In genomic region chr16:57169327-57169726, GRCh38 we compare ENCODE assay signal across 19 cellular contexts. TPM values are rescaled to one million over a fixed set of nuclear protein-coding genes. Genes with fewer than 3 reads are reported as not detected.
DNase-seq lines count a peak whose midpoint lies in the region; ATAC-seq and FAIRE-seq lines count a peak whose summit lies in the region.
"Had no signal": no experiment of that assay in that cellular context is flagged by ENCODE, and none has a peak within 500 bp of the region (broad histone marks: within the 10 kb centered on the region; RNA-seq: fewer than 3 reads in every experiment).

No MANE protein-coding gene starts in this region.

- no peak overlapping the region for H3K9ac ChIP-seq in trophoblast cell (ENCODE audit: low read length)

- H3K14ac ChIP-seq in trophoblast cell (ENCODE audit: low read length): no peak overlapping the region

- H3K27me3 ChIP-seq in layer of hippocampus (ENCODE audit: control insufficient read depth, insufficient read depth, low read length) (no peaks in the 10 kb centered on the region), trophoblast cell (ENCODE audit: insufficient read depth, low read length) (no peaks in the 10 kb centered on the region)

- H4K8ac ChIP-seq in trophoblast cell (ENCODE audit: low read depth, low read length): no peak overlapping the region

- no peak overlapping the region for H3K18ac ChIP-seq in trophoblast cell (ENCODE audit: low read length)

- no peak for ATAC-seq in GM19351 (IDR thresholded peaks at IDR 0.05; ENCODE audit: unreplicated experiment)
- no peak for ATAC-seq in stimulated activated naive B cell treated with anti-CD40 and anti-IgM and Interleukin-4, amounts not matched to agents 10 μg/mL and 1 μg/mL and 100 μg/mL, for 72 hours (replicated peaks)
- no peak for ATAC-seq in T-cell (replicated peaks in 1 of 4)

- no peak overlapping the region for H2BK12ac ChIP-seq in trophoblast cell (ENCODE audit: low read length)

- no peak overlapping the region for H2AFZ ChIP-seq in trophoblast cell (ENCODE audit: insufficient read depth, low read length, poor library complexity)

- no peak overlapping the region for H3K4me2 ChIP-seq in trophoblast cell (ENCODE audit: low read length)

- H3K36me3 ChIP-seq in trophoblast cell (ENCODE audit: control insufficient read depth in 1 of 2, insufficient read depth in 2 of 2, low read length in 2 of 2): peaks cover 25 to 39% of the 10 kb centered on the region in 2 experiments

- H3K4me3 Mint-ChIP-seq in stimulated activated naive B cell treated with anti-CD40 and anti-IgM and Interleukin-4, amounts not matched to agents 10 μg/mL and 1 μg/mL and 100 μg/mL, for 72 hours: no peak overlapping the region
- H3K4me3 Mint-ChIP-seq in T-cell: no peak overlapping the region
- H3K4me3 Mint-ChIP-seq in activated naive CD8-positive, alpha-beta T cell treated with anti-CD3 and anti-CD28 coated beads for 36 hours: no peak overlapping the region
- H3K4me3 Mint-ChIP-seq: CD4-positive, alpha-beta memory T cell; H9 had no signal

- H2BK120ac ChIP-seq in trophoblast cell (ENCODE audit: insufficient read depth, low read length, poor library complexity): no peak overlapping the region

- H3K23ac ChIP-seq in trophoblast cell (ENCODE audit: low read length): no peak overlapping the region

- H3K27ac Mint-ChIP-seq in stimulated activated naive B cell treated with anti-CD40 and anti-IgM and Interleukin-4, amounts not matched to agents 10 μg/mL and 1 μg/mL and 100 μg/mL, for 72 hours: no peak overlapping the region
- H3K27ac Mint-ChIP-seq in T-cell: no peak overlapping the region
- no peak overlapping the region for H3K27ac Mint-ChIP-seq in activated naive CD8-positive, alpha-beta T cell treated with anti-CD3 and anti-CD28 coated beads for 36 hours
- H3K27ac Mint-ChIP-seq: CD4-positive, alpha-beta memory T cell; H9 had no signal

- H4K12ac ChIP-seq in trophoblast cell (ENCODE audit: low read depth, low read length): no peak overlapping the region

- CTCF ChIA-PET in T-cell (lab: Charles Lee): interaction anchor here (0.6 to 1.9 kb wide), 6 partner anchors 14 to 205 kb away, joined by 3 to 6 read pairs (median 4); partner anchors contain the start of gene CPNE2 (in 1 of the 2)

- no peaks in the 10 kb centered on the region for H3K4me1 ChIP-seq in trophoblast cell (ENCODE audit: control insufficient read depth in 1 of 2, insufficient read depth in 2 of 2, low read length in 2 of 2)

- peak; percentile 19 for FAIRE-seq in G401.6 (lab: Jason Lieb, UNC)

- POLR2A ChIA-PET in T-cell (lab: Charles Lee): interaction anchor here in 1 of 2 donors (0.6 to 1.1 kb wide), 3 partner anchors 39 to 718 kb away, joined by 3 to 15 read pairs (median 3); partner anchors contain the start of genes NUDT21 and OGFOD1

- no peak overlapping the region for H2BK5ac ChIP-seq in trophoblast cell (ENCODE audit: low read depth, low read length, poor library complexity)

- H3K79me2 ChIP-seq in trophoblast cell (ENCODE audit: control insufficient read depth, insufficient read depth, low read length, poor library complexity): no peaks in the 10 kb centered on the region

- no peak overlapping the region for H3K4ac ChIP-seq in trophoblast cell (ENCODE audit: low read depth, low read length)

- DNase-seq in caudate nucleus (lab: John Stamatoyannopoulos, UW): no peak
- DNase-seq in trophoblast cell: no peak
- DNase-seq in stimulated activated naive B cell treated with anti-CD40 and anti-IgM and Interleukin-4, amounts not matched to agents 10 μg/mL and 1 μg/mL and 100 μg/mL, for 72 hours: no peak
- no peak for DNase-seq in T-cell
- no peak for DNase-seq in activated naive CD8-positive, alpha-beta T cell treated with anti-CD3 and anti-CD28 coated beads for 36 hours
- DNase-seq: Calu3; CD4-positive, alpha-beta memory T cell; DMS53; H9; Kasumi-1; MM.1S; NCI-H1105 treated with DMSO at 0.1 percent for 48 hours; NCI-H1694 treated with DMSO at 0.1 percent for 48 hours; NCI-H345; NCI-H526 treated with DMSO at 0.1 percent for 48 hours; NK-92 treated with Interleukin-12 subunit alpha and Interleukin-12 subunit beta, amount 100 ng/mL, for 24 hours had no signal

- H4K91ac ChIP-seq in trophoblast cell (ENCODE audit: low read depth, low read length): no peak overlapping the region

- no peak overlapping the region for H3K4me3 ChIP-seq in trophoblast cell (ENCODE audit: low read depth, low read length)

- H3K27me3 Mint-ChIP-seq in stimulated activated naive B cell treated with anti-CD40 and anti-IgM and Interleukin-4, amounts not matched to agents 10 μg/mL and 1 μg/mL and 100 μg/mL, for 72 hours: no peaks in the 10 kb centered on the region
- no peaks in the 10 kb centered on the region for H3K27me3 Mint-ChIP-seq in T-cell
- H3K27me3 Mint-ChIP-seq in activated naive CD8-positive, alpha-beta T cell treated with anti-CD3 and anti-CD28 coated beads for 36 hours: no peaks in the 10 kb centered on the region
- H3K27me3 Mint-ChIP-seq: CD4-positive, alpha-beta memory T cell had no signal

- H3K4me1 Mint-ChIP-seq in stimulated activated naive B cell treated with anti-CD40 and anti-IgM and Interleukin-4, amounts not matched to agents 10 μg/mL and 1 μg/mL and 100 μg/mL, for 72 hours: peaks cover 15 to 20% of the 10 kb centered on the region in 2 donors
- H3K4me1 Mint-ChIP-seq in T-cell: peaks cover 12 to 13% (median 12%) of the 10 kb centered on the region in 3 donors
- H3K4me1 Mint-ChIP-seq in activated naive CD8-positive, alpha-beta T cell treated with anti-CD3 and anti-CD28 coated beads for 36 hours: peaks cover 10% of the 10 kb centered on the region
- H3K4me1 Mint-ChIP-seq: H9 had no signal

- H3K36me3 Mint-ChIP-seq in stimulated activated naive B cell treated with anti-CD40 and anti-IgM and Interleukin-4, amounts not matched to agents 10 μg/mL and 1 μg/mL and 100 μg/mL, for 72 hours: peaks cover 42 to 43% of the 10 kb centered on the region in 2 donors
- H3K36me3 Mint-ChIP-seq in T-cell: peaks cover 46% of the 10 kb centered on the region
- H3K36me3 Mint-ChIP-seq in activated naive CD8-positive, alpha-beta T cell treated with anti-CD3 and anti-CD28 coated beads for 36 hours: peaks cover 18% of the 10 kb centered on the region

- H3K9me3 Mint-ChIP-seq in stimulated activated naive B cell treated with anti-CD40 and anti-IgM and Interleukin-4, amounts not matched to agents 10 μg/mL and 1 μg/mL and 100 μg/mL, for 72 hours: no peaks in the 10 kb centered on the region
- no peaks in the 10 kb centered on the region for H3K9me3 Mint-ChIP-seq in T-cell
- no peaks in the 10 kb centered on the region for H3K9me3 Mint-ChIP-seq in activated naive CD8-positive, alpha-beta T cell treated with anti-CD3 and anti-CD28 coated beads for 36 hours
- H3K9me3 Mint-ChIP-seq: CD4-positive, alpha-beta memory T cell; H9 had no signal

- H3K9me3 ChIP-seq in trophoblast cell (ENCODE audit: insufficient read depth, low read depth, low read length): no peaks in the 10 kb centered on the region

- H3K27ac ChIP-seq in caudate nucleus (ENCODE audit: low read depth, low read length): peak overlapping the region; percentile 41
- H3K27ac ChIP-seq in layer of hippocampus (ENCODE audit: low read depth, low read length): peak overlapping the region; percentile 60
- peak overlapping the region; percentile 9 for H3K27ac ChIP-seq in trophoblast cell (ENCODE audit: low read depth, low read length)

- no peaks in the 10 kb centered on the region for H3K79me1 ChIP-seq in trophoblast cell (ENCODE audit: low read length)

- no peak overlapping the region for H2AK5ac ChIP-seq in trophoblast cell (ENCODE audit: low read length)

RNA-seq across cellular contexts. Expression of gene PSME3IP1, which starts 16.5 kb away (rescaled TPM):
- polyA plus RNA-seq in trophoblast cell (2013): 75.9 and 77.8 TPM in 2 replicates
- total RNA-seq in T-cell: 100 to 1,000 TPM; 132 to 145 (median 144) TPM
- total RNA-seq in activated naive CD8-positive, alpha-beta T cell treated with anti-CD3 and anti-CD28 coated beads for 36 hours: 100 to 1,000 TPM; 109 to 117 TPM

RNA-seq across cellular contexts. Expression of gene RSPRY1, which starts 16.8 kb away (rescaled TPM):
- 46.5 and 46.7 TPM in 2 replicates for polyA plus RNA-seq in trophoblast cell (2013)
- total RNA-seq in T-cell: 10 to 100 TPM; 25.0 to 32.0 (median 28.2) TPM
- total RNA-seq in activated naive CD8-positive, alpha-beta T cell treated with anti-CD3 and anti-CD28 coated beads for 36 hours: 10 to 100 TPM; 27.2 to 30.5 TPM

Comparison
In these comparisons a context has a peak if more than half of its experiments do, and no peak if none do; other contexts are left out.
1. H3K27ac ChIP-seq: peak in every context shown above with its lines; median percentile 60 in layer of hippocampus; 41 in caudate nucleus; 9 in trophoblast cell.